ENCODE assay signal across 18 cellular contexts in genomic region chr2:15708865-15709820, GRCh38.
DNase-seq lines count a peak whose midpoint lies in the region; ATAC-seq and TF ChIP-seq lines count a peak whose summit lies in the region.
"Had no signal": no experiment of that assay in that cellular context is flagged by ENCODE, and none has a peak within 500 bp of the region (broad histone marks: within the 10 kb centered on the region; RNA-seq: fewer than 3 reads in every experiment).

No MANE protein-coding gene starts in this region.

- DNase-seq in dermis blood vessel endothelial cell (peak; percentile 84), right cardiac atrium (peak in 1 of 3 donors; percentile 20), gastrocnemius medialis (no peak), NCI-H1417 (lab: John Stamatoyannopoulos, UW) (no peak)
- no peak for DNase-seq in stimulated activated CD4-positive, alpha-beta T cell treated with anti-CD3 and anti-CD28 coated beads, Interleukin-2, amount 100 ng/mL, for 48 hours
- DNase-seq: ACHN; CD4-positive, alpha-beta memory T cell; DMS79; MG63; NCI-H1092 treated with DMSO at 0.1 percent for 48 hours; NCI-H187; NCI-H446 treated with DMSO at 0.1 percent for 48 hours; NCI-H774; SHP77 had no signal

- 43% methylated on average over 11 of the region's 11 CpGs for WGBS in right cardiac atrium

- H3K36me3 ChIP-seq in neuron (ENCODE audit: insufficient read depth, low read length) (no peaks in the 10 kb centered on the region), gastrocnemius medialis (no peaks in the 10 kb centered on the region)
- H3K36me3 ChIP-seq: MG63 had no signal

- TF ChIP-seq EP300 in Ishikawa (IDR thresholded peaks at IDR 0.05; ENCODE audit: borderline replicate concordance): no peak

- in situ Hi-C loops in gastrocnemius medialis (cut with MboI; ENCODE audit: low sequenced_read_pairs in 4 of 4): no loop called here

- no peak for TF ChIP-seq POLR2A in gastrocnemius medialis (IDR thresholded peaks at IDR 0.05)

- H3K9me3 ChIP-seq in right cardiac atrium (ENCODE audit: control insufficient read depth, low read length) (no peaks in the 10 kb centered on the region), neuron (ENCODE audit: low read length) (no peaks in the 10 kb centered on the region), gastrocnemius medialis (no peaks in the 10 kb centered on the region)
- H3K9me3 ChIP-seq: MG63 had no signal

- H3K27me3 ChIP-seq in right cardiac atrium (ENCODE audit: control insufficient read depth, insufficient read depth) (no peaks in the 10 kb centered on the region), neuron (ENCODE audit: insufficient read depth, low read length) (no peaks in the 10 kb centered on the region), gastrocnemius medialis (no peaks in the 10 kb centered on the region)
- H3K27me3 ChIP-seq: MG63 had no signal

- no peak overlapping the region for H3K4me3 ChIP-seq in right cardiac atrium (ENCODE audit: low read length)
- H3K4me3 ChIP-seq in neuron (ENCODE audit: low read length): no peak overlapping the region
- H3K4me3 ChIP-seq in gastrocnemius medialis: no peak overlapping the region
- H3K4me3 ChIP-seq: MG63 had no signal

- ATAC-seq in right cardiac atrium (peak; percentile 64 to 77), HG02763 (IDR thresholded peaks at IDR 0.05; ENCODE audit: unreplicated experiment) (no peak), gastrocnemius medialis (no peak)

- no peak for TF ChIP-seq RAD21 in Ishikawa (IDR thresholded peaks at IDR 0.05; ENCODE audit: low read depth)

- TF ChIP-seq CTCF in gastrocnemius medialis (IDR thresholded peaks at IDR 0.05 in 4 of 5, conservative IDR thresholded peaks at IDR 0.05 in 1 of 5): no peak

- intact Hi-C loops in right cardiac atrium (cut with DNase I): no loop called here
- intact Hi-C loops in gastrocnemius medialis (cut with DNase I; ENCODE audit: low total_unique reads): no loop called here

- H3K27ac ChIP-seq in right cardiac atrium (ENCODE audit: low read length) (peak overlapping the region; percentile 17), gastrocnemius medialis (peak overlapping the region in 2 of 4 donors; percentile 35 to 41)
- H3K27ac ChIP-seq: KMS-11 had no signal

- peaks cover 6% of the 10 kb centered on the region for H3K4me1 ChIP-seq in right cardiac atrium (ENCODE audit: control insufficient read depth, insufficient read depth, low read length)
- peaks cover 3% of the 10 kb centered on the region for H3K4me1 ChIP-seq in neuron (ENCODE audit: insufficient read depth, low read length)
- no peaks in the 10 kb centered on the region for H3K4me1 ChIP-seq in gastrocnemius medialis

- peak overlapping the region; percentile 40 for H2AFZ ChIP-seq in neuron (ENCODE audit: low read depth, low read length)

TF ChIP-seq in Ishikawa, 13 proteins besides CTCF, POLR2A, EP300 and RAD21:
- TF ChIP-seq NFIC (IDR thresholded peaks at IDR 0.05): no peak
- no peak for TF ChIP-seq ZBTB7A (IDR thresholded peaks at IDR 0.05; ENCODE audit: low read depth)
- TF ChIP-seq YY1 (IDR thresholded peaks at IDR 0.05; ENCODE audit: low read depth): no peak
- no peak for TF ChIP-seq TCF12 (IDR thresholded peaks at IDR 0.05; ENCODE audit: low read depth)
- TF ChIP-seq CREB1 (IDR thresholded peaks at IDR 0.05; ENCODE audit: low read depth): no peak
- no peak for TF ChIP-seq MAX (IDR thresholded peaks at IDR 0.05)
- peak; percentile 32; the same call in 1 of the 2 replicates for TF ChIP-seq TEAD4 (IDR thresholded peaks at IDR 0.05)
- TF ChIP-seq EGR1 (IDR thresholded peaks at IDR 0.05): no peak
- peak; percentile 61 for TF ChIP-seq USF1 (IDR thresholded peaks at IDR 0.05)
- TF ChIP-seq TAF1 (IDR thresholded peaks at IDR 0.05; ENCODE audit: low read depth): no peak

Comparison
In these comparisons a context has a peak if more than half of its experiments do, and no peak if none do; other contexts are left out.
1. ATAC-seq: peak in right cardiac atrium (2 of 2); none in HG02763 (single experiment) and gastrocnemius medialis (0 of 2).